ENCODE assay signal across 8 cellular contexts in the genomic region with DNA sequence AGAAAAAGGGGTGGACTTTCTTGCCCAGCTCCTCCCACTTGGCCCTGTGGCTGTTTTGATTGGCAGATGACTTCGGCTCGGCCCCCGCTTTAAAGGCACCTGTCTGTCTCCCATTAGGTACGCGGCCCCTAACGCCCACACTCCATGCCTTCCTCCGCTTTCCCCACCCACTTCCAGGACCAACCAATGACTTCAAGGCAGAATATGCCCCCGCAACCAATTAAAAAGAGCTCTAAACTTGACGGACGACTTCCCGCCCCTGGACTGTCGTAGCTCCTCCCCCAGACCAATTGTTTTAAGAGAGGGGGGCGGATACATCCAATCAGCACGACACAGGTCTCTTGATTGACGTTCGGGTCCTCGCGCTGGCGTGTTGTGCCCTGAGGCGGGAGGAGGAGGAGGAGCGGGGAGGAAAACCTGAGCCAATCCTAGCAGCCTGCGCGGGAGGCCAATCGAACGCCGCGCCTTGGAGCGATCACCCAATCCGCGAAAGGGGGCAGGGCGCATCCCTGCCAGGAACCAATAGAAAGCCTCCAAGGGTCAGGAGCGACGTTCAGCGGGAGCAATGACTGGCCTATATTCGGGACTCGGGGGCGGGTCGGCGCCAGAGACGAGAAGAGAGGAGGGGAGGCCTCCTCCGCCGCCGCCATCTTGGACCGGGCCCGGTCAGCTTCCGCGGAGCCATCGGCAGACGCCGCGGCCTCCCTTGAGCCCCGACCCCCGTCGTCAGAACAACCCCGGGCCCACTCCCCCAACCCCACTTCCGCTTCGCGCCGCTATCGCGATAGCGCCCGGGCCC. TPM values are rescaled to one million over a fixed set of nuclear protein-coding genes. Genes with fewer than 3 reads are reported as not detected.
DNase-seq lines count a peak whose midpoint lies in the region; ATAC-seq and TF ChIP-seq lines count a peak whose summit lies in the region.

A gene (plus strand): TSS at position 649 of the 799 bp plus-strand sequence. CDS start 5,217 bp downstream, outside the sequence.

- TF ChIP-seq CTCF in PC-3 (conservative IDR thresholded peaks at IDR 0.05; ENCODE audit: low read depth, low read length), result no peak
- no peak for TF ChIP-seq CTCF in epithelial cell of esophagus (IDR thresholded peaks at IDR 0.05; ENCODE audit: insufficient read depth, low read depth, low read length, missing control alignments)

- H3K27me3 ChIP-seq in PC-3 (ENCODE audit: low read length) (no peaks in the 10 kb centered on the region), mononuclear cell (ENCODE audit: insufficient read depth, low read length) (no peaks in the 10 kb centered on the region)

- H3K36me3 ChIP-seq in PC-3 (ENCODE audit: low read depth, low read length), result peaks cover 20% of the 10 kb centered on the region; the same call in 1 of the 2 replicates

- DNase-seq in DMS114 treated with DMSO at 0.1 percent for 48 hours (lab: John Stamatoyannopoulos, UW; ENCODE audit: unreplicated experiment), result peak; percentile 100
- peak; percentile 100 for DNase-seq in PC-3
- DNase-seq in activated T-cell treated with anti-CD3 and anti-CD28 coated beads for 48 hours (ENCODE audit: low read depth), result peak; percentile 98
- peak; percentile 100 for DNase-seq in epithelial cell of esophagus (ENCODE audit: low read depth)
- DNase-seq in stimulated activated CD8-positive, alpha-beta memory T cell treated with anti-CD3 and anti-CD28 coated beads, Interleukin-4, amount 100 ng/mL, for 1 hour (ENCODE audit: low read depth in 2 of 2, low spot score in 1 of 2), result peak; percentile 92 to 98

- BruUV-seq in PC-3 (replicated peaks; lab: Mats Ljungman, UMichigan), result no TSS peak

- peak within 1 kb of the TSS; percentile 99 for H3K9ac ChIP-seq in PC-3 (ENCODE audit: low read length)

- peak within 1 kb of the TSS; percentile 68 for H2AFZ ChIP-seq in PC-3 (ENCODE audit: low read length)

- CTCF ChIA-PET in PC-3 (lab: Charles Lee), result interaction anchor here (0.6 to 1.9 kb wide), 7 partner anchors 21 to 478 kb away, joined by 3 to 11 read pairs (median 4); a partner anchor contains a TSS

- peak within 1 kb of the TSS; percentile 86 for H3K4me3 ChIP-seq in PC-3 (ENCODE audit: low read length)
- H3K4me3 ChIP-seq in epithelial cell of esophagus (ENCODE audit: low read length), result peak within 1 kb of the TSS; percentile 67
- peak within 1 kb of the TSS; percentile 79 for H3K4me3 ChIP-seq in mononuclear cell (ENCODE audit: low read length)

- TF ChIP-seq EP300 in Ishikawa (IDR thresholded peaks at IDR 0.05; ENCODE audit: borderline replicate concordance), result no peak

- H3K9me2 ChIP-seq in PC-3 (replicated peaks; ENCODE audit: low read length), result no peaks in the 10 kb centered on the region

- H3K79me2 ChIP-seq in PC-3 (ENCODE audit: low read length), result peaks cover 48% of the 10 kb centered on the region

- H3K9me3 ChIP-seq in PC-3 (ENCODE audit: low read length), result no peaks in the 10 kb centered on the region
- no peaks in the 10 kb centered on the region for H3K9me3 ChIP-seq in mononuclear cell (ENCODE audit: low read depth, low read length)

- peaks cover 35% of the 10 kb centered on the region for H4K20me1 ChIP-seq in PC-3 (ENCODE audit: low read length)

- peak within 1 kb of the TSS; percentile 93 for H3K4me2 ChIP-seq in PC-3 (ENCODE audit: low read length)

- peak within 1 kb of the TSS; percentile 79 for H3K27ac ChIP-seq in PC-3 (ENCODE audit: low read length)

- TF ChIP-seq RAD21 in Ishikawa (IDR thresholded peaks at IDR 0.05; ENCODE audit: low read depth), result no peak

- no peaks in the 10 kb centered on the region for H3F3A ChIP-seq in PC-3 (ENCODE audit: low read length, unreplicated experiment)

- ATAC-seq in GM21576 (IDR thresholded peaks at IDR 0.05; ENCODE audit: unreplicated experiment), result peak; percentile 77
- ATAC-seq in PC-3, result peak; percentile 80

- H3K4me1 ChIP-seq in PC-3 (ENCODE audit: insufficient read depth, low read length) (peaks cover 20% of the 10 kb centered on the region; the same call in 1 of the 2 replicates), mononuclear cell (ENCODE audit: insufficient read depth, low read length) (peaks cover 27% of the 10 kb centered on the region)

- intact Hi-C loops in PC-3 (cut with micrococcal nuclease), result loop anchor here (1.0 kb wide), 3 partner anchors 22 to 52 kb away; a partner anchor contains a TSS

- POLR2A ChIA-PET in PC-3 (lab: Charles Lee; ENCODE audit: unreplicated experiment), result interaction anchor here (0.5 to 1.3 kb wide), 15 partner anchors 17 to 1948 kb away, joined by 3 to 25 read pairs (median 8); a partner anchor contains a TSS

TF ChIP-seq in Ishikawa, 13 proteins besides CTCF, POLR2A, EP300 and RAD21:
- TF ChIP-seq, protein P1, sequence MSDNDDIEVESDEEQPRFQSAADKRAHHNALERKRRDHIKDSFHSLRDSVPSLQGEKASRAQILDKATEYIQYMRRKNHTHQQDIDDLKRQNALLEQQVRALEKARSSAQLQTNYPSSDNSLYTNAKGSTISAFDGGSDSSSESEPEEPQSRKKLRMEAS (IDR thresholded peaks at IDR 0.05), result peak; percentile 30; the same call in 1 of the 2 replicates
- peak; percentile 88 for TF ChIP-seq EGR1 (IDR thresholded peaks at IDR 0.05)
- 0 out of 2 replicates have a peak, but pooled peaks have one; percentile 17 for TF ChIP-seq CREB1 (IDR thresholded peaks at IDR 0.05; ENCODE audit: low read depth)
- TF ChIP-seq YY1 (IDR thresholded peaks at IDR 0.05; ENCODE audit: low read depth), result peak; percentile 93
- peak; percentile 89 for TF ChIP-seq TAF1 (IDR thresholded peaks at IDR 0.05; ENCODE audit: low read depth)
- TF ChIP-seq ZBTB7A (IDR thresholded peaks at IDR 0.05; ENCODE audit: low read depth), result no peak
- TF ChIP-seq TCF12 (IDR thresholded peaks at IDR 0.05; ENCODE audit: low read depth), result no peak
- TF ChIP-seq CEBPB (IDR thresholded peaks at IDR 0.05), result no peak
- no peak for TF ChIP-seq NFIC (IDR thresholded peaks at IDR 0.05)
- peak; percentile 28; the same call in 1 of the 2 replicates for TF ChIP-seq FOXM1 (IDR thresholded peaks at IDR 0.05; ENCODE audit: borderline replicate concordance, low read depth)
- TF ChIP-seq, protein P2, sequence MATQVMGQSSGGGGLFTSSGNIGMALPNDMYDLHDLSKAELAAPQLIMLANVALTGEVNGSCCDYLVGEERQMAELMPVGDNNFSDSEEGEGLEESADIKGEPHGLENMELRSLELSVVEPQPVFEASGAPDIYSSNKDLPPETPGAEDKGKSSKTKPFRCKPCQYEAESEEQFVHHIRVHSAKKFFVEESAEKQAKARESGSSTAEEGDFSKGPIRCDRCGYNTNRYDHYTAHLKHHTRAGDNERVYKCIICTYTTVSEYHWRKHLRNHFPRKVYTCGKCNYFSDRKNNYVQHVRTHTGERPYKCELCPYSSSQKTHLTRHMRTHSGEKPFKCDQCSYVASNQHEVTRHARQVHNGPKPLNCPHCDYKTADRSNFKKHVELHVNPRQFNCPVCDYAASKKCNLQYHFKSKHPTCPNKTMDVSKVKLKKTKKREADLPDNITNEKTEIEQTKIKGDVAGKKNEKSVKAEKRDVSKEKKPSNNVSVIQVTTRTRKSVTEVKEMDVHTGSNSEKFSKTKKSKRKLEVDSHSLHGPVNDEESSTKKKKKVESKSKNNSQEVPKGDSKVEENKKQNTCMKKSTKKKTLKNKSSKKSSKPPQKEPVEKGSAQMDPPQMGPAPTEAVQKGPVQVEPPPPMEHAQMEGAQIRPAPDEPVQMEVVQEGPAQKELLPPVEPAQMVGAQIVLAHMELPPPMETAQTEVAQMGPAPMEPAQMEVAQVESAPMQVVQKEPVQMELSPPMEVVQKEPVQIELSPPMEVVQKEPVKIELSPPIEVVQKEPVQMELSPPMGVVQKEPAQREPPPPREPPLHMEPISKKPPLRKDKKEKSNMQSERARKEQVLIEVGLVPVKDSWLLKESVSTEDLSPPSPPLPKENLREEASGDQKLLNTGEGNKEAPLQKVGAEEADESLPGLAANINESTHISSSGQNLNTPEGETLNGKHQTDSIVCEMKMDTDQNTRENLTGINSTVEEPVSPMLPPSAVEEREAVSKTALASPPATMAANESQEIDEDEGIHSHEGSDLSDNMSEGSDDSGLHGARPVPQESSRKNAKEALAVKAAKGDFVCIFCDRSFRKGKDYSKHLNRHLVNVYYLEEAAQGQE (IDR thresholded peaks at IDR 0.05; ENCODE audit: low read depth), result no peak
- TF ChIP-seq TEAD4 (IDR thresholded peaks at IDR 0.05), result 0 out of 2 replicates have a peak, but pooled peaks have one; percentile 1
- TF ChIP-seq, protein P3, sequence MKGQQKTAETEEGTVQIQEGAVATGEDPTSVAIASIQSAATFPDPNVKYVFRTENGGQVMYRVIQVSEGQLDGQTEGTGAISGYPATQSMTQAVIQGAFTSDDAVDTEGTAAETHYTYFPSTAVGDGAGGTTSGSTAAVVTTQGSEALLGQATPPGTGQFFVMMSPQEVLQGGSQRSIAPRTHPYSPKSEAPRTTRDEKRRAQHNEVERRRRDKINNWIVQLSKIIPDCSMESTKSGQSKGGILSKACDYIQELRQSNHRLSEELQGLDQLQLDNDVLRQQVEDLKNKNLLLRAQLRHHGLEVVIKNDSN (IDR thresholded peaks at IDR 0.05), result no peak

RNA-seq across cellular contexts. Expression of the gene that starts here (rescaled TPM):
- total RNA-seq in PC-3 (2014; rRNA removed), result 41.1 and 60.2 TPM in 2 replicates
- total RNA-seq in mononuclear cell, result 8.1 TPM

Comparison
In these comparisons a context has a peak if more than half of its experiments do, and no peak if none do; other contexts are left out.
1. Peak in every context shown above with its lines: DNase-seq, ATAC-seq, H3K4me3 ChIP-seq and H3K27ac ChIP-seq.